18 cellular contexts compared by ENCODE assay signal in genomic region chr3:45704544-45704943, GRCh38. TPM values are rescaled to one million over a fixed set of nuclear protein-coding genes. Genes with fewer than 3 reads are reported as not detected.
DNase-seq lines count a peak whose midpoint lies in the region; ATAC-seq, FAIRE-seq and TF ChIP-seq lines count a peak whose summit lies in the region.
"Had no signal": no experiment of that assay in that cellular context is flagged by ENCODE, and none has a peak within 500 bp of the region (broad histone marks: within the 10 kb centered on the region; RNA-seq: fewer than 3 reads in every experiment).

No MANE protein-coding gene starts in this region.

- TF ChIP-seq CTCF in activated CD8-positive, alpha-beta T cell treated with anti-CD3 and anti-CD28 coated beads for 36 hours (IDR thresholded peaks at IDR 0.05), result no peak
- TF ChIP-seq CTCF in WTC11 (IDR thresholded peaks at IDR 0.05) (no peak), endodermal cell (conservative IDR thresholded peaks at IDR 0.05) (no peak)

- no peak overlapping the region for H3K27ac ChIP-seq in CD8-positive, alpha-beta memory T cell (ENCODE audit: low read depth, low read length)
- H3K27ac ChIP-seq in endodermal cell (ENCODE audit: low read depth, low read length), result no peak overlapping the region
- H3K27ac ChIP-seq: A549, C4-2B had no signal

- no peaks in the 10 kb centered on the region for H3K27me3 Mint-ChIP-seq in activated CD8-positive, alpha-beta T cell treated with anti-CD3 and anti-CD28 coated beads for 36 hours
- H3K27me3 Mint-ChIP-seq in activated CD8-positive, alpha-beta T cell treated with anti-CD3 and anti-CD28 coated beads, Interleukin-2, amount 10 ng/mL, durations not matched to agents 7 days and 5 days (ENCODE audit: low read depth), result no peaks in the 10 kb centered on the region
- H3K27me3 Mint-ChIP-seq in CD8-positive, alpha-beta memory T cell, result peaks cover 0 to 3% of the 10 kb centered on the region in 2 donors
- no peaks in the 10 kb centered on the region for H3K27me3 Mint-ChIP-seq in WTC11 (ENCODE audit: low read depth)
- H3K27me3 Mint-ChIP-seq in endodermal cell (ENCODE audit: insufficient read depth), result no peaks in the 10 kb centered on the region

- H3K4me1 Mint-ChIP-seq in activated CD8-positive, alpha-beta T cell treated with anti-CD3 and anti-CD28 coated beads for 36 hours (ENCODE audit: low read depth), result peaks cover 47% of the 10 kb centered on the region
- H3K4me1 Mint-ChIP-seq in activated CD8-positive, alpha-beta T cell treated with anti-CD3 and anti-CD28 coated beads, Interleukin-2, amount 10 ng/mL, durations not matched to agents 7 days and 5 days (ENCODE audit: low read depth), result peaks cover 24% of the 10 kb centered on the region
- H3K4me1 Mint-ChIP-seq in CD8-positive, alpha-beta memory T cell, result peaks cover 55 to 68% (median 56%) of the 10 kb centered on the region in 3 donors
- H3K4me1 Mint-ChIP-seq in WTC11 (peaks cover 45% of the 10 kb centered on the region), endodermal cell (peaks cover 41% of the 10 kb centered on the region)

- POLR2A ChIA-PET in activated CD8-positive, alpha-beta T cell treated with anti-CD3 and anti-CD28 coated beads for 36 hours (lab: Charles Lee), result interaction anchor here (1.0 kb wide), 1 partner anchor 10 kb away, joined by 5 read pairs; no protein-coding TSS in a partner anchor
- POLR2A ChIA-PET in activated CD8-positive, alpha-beta T cell treated with anti-CD3 and anti-CD28 coated beads, Interleukin-2, amount 10 ng/mL, durations not matched to agents 7 days and 5 days (lab: Charles Lee), result interaction anchor here (0.7 to 1.3 kb wide), 3 partner anchors 10 to 15 kb away, joined by 3 read pairs; partner anchors contain the start of gene SACM1L
- POLR2A ChIA-PET in CD8-positive, alpha-beta memory T cell (lab: Charles Lee), result interaction anchor here (0.7 to 1.1 kb wide), 2 partner anchors 10 to 218 kb away, joined by 3 read pairs; no protein-coding TSS in a partner anchor
- POLR2A ChIA-PET in WTC11 (lab: Charles Lee), result no interaction called here

- H3K9ac ChIP-seq in endodermal cell (ENCODE audit: extremely low read depth, low read length, poor library complexity, severe bottlenecking), result no peak overlapping the region

- TF ChIP-seq POLR2A in GM12892 (IDR thresholded peaks at IDR 0.05; ENCODE audit: low read depth, low read length), result no peak

- H3K9me3 ChIP-seq in CD8-positive, alpha-beta memory T cell (ENCODE audit: low read length), result no peaks in the 10 kb centered on the region
- H3K9me3 ChIP-seq in endodermal cell (ENCODE audit: control insufficient read depth, low read length), result no peaks in the 10 kb centered on the region
- H3K9me3 ChIP-seq: A549 had no signal

- intact Hi-C loops in activated CD8-positive, alpha-beta T cell treated with anti-CD3 and anti-CD28 coated beads for 36 hours (cut with micrococcal nuclease), result no loop called here
- intact Hi-C loops in posterior cingulate gyrus (cut with DNase I), result no loop called here

- H3K4me1 ChIP-seq in CD8-positive, alpha-beta memory T cell (ENCODE audit: insufficient read depth, low read length), result peaks cover 3% of the 10 kb centered on the region
- peaks cover 8% of the 10 kb centered on the region for H3K4me1 ChIP-seq in endodermal cell (ENCODE audit: control insufficient read depth, insufficient read depth, low read length)
- H3K4me1 ChIP-seq: A549 had no signal

- no peak overlapping the region for H3K4me3 Mint-ChIP-seq in activated CD8-positive, alpha-beta T cell treated with anti-CD3 and anti-CD28 coated beads for 36 hours
- H3K4me3 Mint-ChIP-seq in activated CD8-positive, alpha-beta T cell treated with anti-CD3 and anti-CD28 coated beads, Interleukin-2, amount 10 ng/mL, durations not matched to agents 7 days and 5 days, result no peak overlapping the region
- no peak overlapping the region for H3K4me3 Mint-ChIP-seq in CD8-positive, alpha-beta memory T cell
- H3K4me3 Mint-ChIP-seq in WTC11 (no peak overlapping the region), endodermal cell (no peak overlapping the region)

- 92 to 97% methylated on average over 2 to 3 of the region's 3 CpGs for WGBS in endodermal cell (ENCODE audit: insufficient coverage in 1 of 2, insufficient read length in 1 of 2), 2 experiments

- H3K4me3 ChIP-seq in CD8-positive, alpha-beta memory T cell (ENCODE audit: low read length), result no peak overlapping the region
- H3K4me3 ChIP-seq in endodermal cell (ENCODE audit: low read length), result no peak overlapping the region
- H3K4me3 ChIP-seq: A549 had no signal

- H3K36me3 Mint-ChIP-seq in activated CD8-positive, alpha-beta T cell treated with anti-CD3 and anti-CD28 coated beads for 36 hours (ENCODE audit: low read depth), result peaks cover 48% of the 10 kb centered on the region
- peaks cover 47% of the 10 kb centered on the region for H3K36me3 Mint-ChIP-seq in activated CD8-positive, alpha-beta T cell treated with anti-CD3 and anti-CD28 coated beads, Interleukin-2, amount 10 ng/mL, durations not matched to agents 7 days and 5 days (ENCODE audit: low read depth)
- H3K36me3 Mint-ChIP-seq in CD8-positive, alpha-beta memory T cell, result peaks cover 8 to 68% (median 24%) of the 10 kb centered on the region in 3 donors
- peaks cover 40% of the 10 kb centered on the region for H3K36me3 Mint-ChIP-seq in WTC11
- peaks cover 58% of the 10 kb centered on the region for H3K36me3 Mint-ChIP-seq in endodermal cell (ENCODE audit: low read depth)

- H3K36me3 ChIP-seq in CD8-positive, alpha-beta memory T cell (ENCODE audit: insufficient read depth, low read length), result peaks cover 42% of the 10 kb centered on the region
- H3K36me3 ChIP-seq in endodermal cell (ENCODE audit: control insufficient read depth, insufficient read depth, low read length), result peaks cover 89% of the 10 kb centered on the region

- no peak for DNase-seq in activated CD8-positive, alpha-beta T cell treated with anti-CD3 and anti-CD28 coated beads for 36 hours
- no peak for DNase-seq in activated CD8-positive, alpha-beta T cell treated with anti-CD3 and anti-CD28 coated beads, Interleukin-2, amount 10 ng/mL, durations not matched to agents 7 days and 5 days
- no peak for DNase-seq in CD8-positive, alpha-beta memory T cell
- no peak for DNase-seq in WTC11 (ENCODE audit: low spot score)
- no peak for DNase-seq in endodermal cell
- DNase-seq in posterior cingulate gyrus, result no peak
- DNase-seq in GM12892 (ENCODE audit: insufficient read length), result no peak
- DNase-seq: COR-L47, GF-D8, GOT3, NCI-H1436, NCI-H2029, NCI-H2171, NCI-H774 had no signal

- CTCF ChIA-PET in activated CD8-positive, alpha-beta T cell treated with anti-CD3 and anti-CD28 coated beads for 36 hours (lab: Charles Lee), result interaction anchor here (0.9 to 2.1 kb wide), 6 partner anchors 9 to 225 kb away, joined by 3 to 11 read pairs (median 4); no protein-coding TSS in a partner anchor
- CTCF ChIA-PET in activated CD8-positive, alpha-beta T cell treated with anti-CD3 and anti-CD28 coated beads, Interleukin-2, amount 10 ng/mL, durations not matched to agents 7 days and 5 days (lab: Charles Lee), result interaction anchor here (1.0 to 3.8 kb wide), 10 partner anchors 9 to 565 kb away, joined by 3 to 17 read pairs (median 4); no protein-coding TSS in a partner anchor
- CTCF ChIA-PET in CD8-positive, alpha-beta memory T cell (lab: Charles Lee), result interaction anchor here (0.7 to 1.8 kb wide), 4 partner anchors 10 to 234 kb away, joined by 3 to 6 read pairs (median 4); no protein-coding TSS in a partner anchor
- CTCF ChIA-PET in WTC11 (lab: Charles Lee), result interaction anchor here (1.6 kb wide), 1 partner anchor 45 kb away, joined by 8 read pairs; no protein-coding TSS in a partner anchor

- H3K27ac Mint-ChIP-seq in activated CD8-positive, alpha-beta T cell treated with anti-CD3 and anti-CD28 coated beads for 36 hours, result peak overlapping the region; percentile 59
- no peak overlapping the region for H3K27ac Mint-ChIP-seq in activated CD8-positive, alpha-beta T cell treated with anti-CD3 and anti-CD28 coated beads, Interleukin-2, amount 10 ng/mL, durations not matched to agents 7 days and 5 days
- peak overlapping the region in 7 of 8 donors; percentile 2 to 79 (median 52) for H3K27ac Mint-ChIP-seq in CD8-positive, alpha-beta memory T cell
- H3K27ac Mint-ChIP-seq in WTC11, result peak overlapping the region; percentile 24
- H3K27ac Mint-ChIP-seq in endodermal cell, result peak overlapping the region; percentile 16

- no peak for FAIRE-seq in GM12892 (lab: Jason Lieb, UNC)
- FAIRE-seq: A549 had no signal

- peak; percentile 30 for ATAC-seq in activated CD8-positive, alpha-beta T cell treated with anti-CD3 and anti-CD28 coated beads for 36 hours
- no peak for ATAC-seq in activated CD8-positive, alpha-beta T cell treated with anti-CD3 and anti-CD28 coated beads, Interleukin-2, amount 10 ng/mL, durations not matched to agents 7 days and 5 days
- ATAC-seq in WTC11, result no peak
- ATAC-seq in HG03135 (IDR thresholded peaks at IDR 0.05; ENCODE audit: unreplicated experiment), result no peak
- ATAC-seq: A549, Panc1 had no signal

- no peaks in the 10 kb centered on the region for H3K27me3 ChIP-seq in CD8-positive, alpha-beta memory T cell (ENCODE audit: insufficient read depth, low read length, poor library complexity, severe bottlenecking)
- H3K27me3 ChIP-seq in endodermal cell (ENCODE audit: control insufficient read depth, insufficient read depth, low read length, poor library complexity, severe bottlenecking), result no peaks in the 10 kb centered on the region

- H3K9me3 Mint-ChIP-seq in activated CD8-positive, alpha-beta T cell treated with anti-CD3 and anti-CD28 coated beads for 36 hours, result no peaks in the 10 kb centered on the region
- no peaks in the 10 kb centered on the region for H3K9me3 Mint-ChIP-seq in activated CD8-positive, alpha-beta T cell treated with anti-CD3 and anti-CD28 coated beads, Interleukin-2, amount 10 ng/mL, durations not matched to agents 7 days and 5 days (ENCODE audit: insufficient read depth)
- H3K9me3 Mint-ChIP-seq in CD8-positive, alpha-beta memory T cell, result no peaks in the 10 kb centered on the region
- H3K9me3 Mint-ChIP-seq in WTC11 (no peaks in the 10 kb centered on the region), endodermal cell (no peaks in the 10 kb centered on the region)

TF ChIP-seq in WTC11, 78 proteins besides CTCF, POLR2A, EP300 and RAD21 (continues in another document):
- TF ChIP-seq ATF1 (CRISPR knock-in tag; IDR thresholded peaks at IDR 0.05) (no peak), NFE2L1 (CRISPR knock-in tag; IDR thresholded peaks at IDR 0.05) (no peak), TP53 (CRISPR knock-in tag; IDR thresholded peaks at IDR 0.05) (no peak), ZNF219 (CRISPR knock-in tag; IDR thresholded peaks at IDR 0.05; ENCODE audit: borderline replicate concordance) (no peak), HMGA2 (CRISPR knock-in tag; IDR thresholded peaks at IDR 0.05) (no peak)

RNA-seq across cellular contexts. Expression of gene SACM1L, which starts 15.3 kb away (rescaled TPM):
- total RNA-seq in activated CD8-positive, alpha-beta T cell treated with anti-CD3 and anti-CD28 coated beads for 36 hours, result 10 to 100 TPM; 52.6 to 56.0 TPM
- 10 to 100 TPM; 89.8 to 96.4 TPM for total RNA-seq in activated CD8-positive, alpha-beta T cell treated with anti-CD3 and anti-CD28 coated beads, Interleukin-2, amount 10 ng/mL, durations not matched to agents 7 days and 5 days
- total RNA-seq in CD8-positive, alpha-beta memory T cell, result 10 to 100 TPM; 78.7 to 79.1 TPM
- 41.0 TPM for polyA plus RNA-seq in CD8-positive, alpha-beta memory T cell
- 79.0 to 80.3 TPM (median 79.6 TPM) in 3 replicates for total RNA-seq in WTC11 (2021)
- total RNA-seq in endodermal cell, result 100 to 1,000 TPM; 149 to 161 TPM
- 63.0 TPM for polyA plus RNA-seq in endodermal cell (2013, experiment 1 of 2)
- 66.3 TPM for polyA plus RNA-seq in endodermal cell (2013, experiment 2 of 2)
- 19.0 TPM for polyA plus RNA-seq in GM12892 (2012; ENCODE audit: missing spikeins)
